16 cellular contexts compared by ENCODE assay signal in genomic region chr18:44949967-44950366, GRCh38.
A peak's percentile ranks its signal among the peaks of the same experiment; 100 is the strongest.
DNase-seq lines count a peak whose midpoint lies in the region; ATAC-seq and TF ChIP-seq lines count a peak whose summit lies in the region.
"Had no signal": no experiment of that assay in that cellular context is flagged by ENCODE, and none has a peak within 500 bp of the region (broad histone marks: within the 10 kb centered on the region; RNA-seq: fewer than 3 reads in every experiment).

No MANE protein-coding gene starts in this region.

- H3K9me3 Mint-ChIP-seq in neural crest cell = no peaks in the 10 kb centered on the region
- H3K9me3 Mint-ChIP-seq: CD4-positive, alpha-beta memory T cell; GM23338; H9 had no signal

- H3K27ac Mint-ChIP-seq in neural crest cell (ENCODE audit: unreplicated experiment) = peak overlapping the region; percentile 36
- H3K27ac Mint-ChIP-seq: CD4-positive, alpha-beta memory T cell; GM23338 had no signal

- peaks cover 44% of the 10 kb centered on the region for H3K36me3 Mint-ChIP-seq in neural crest cell (ENCODE audit: low read depth)
- H3K36me3 Mint-ChIP-seq: CD4-positive, alpha-beta memory T cell had no signal

- ATAC-seq in Right ventricle myocardium inferior = no peak
- ATAC-seq: GM23338, HCT116 had no signal

- DNase-seq in islet precursor cell = peak; percentile 19
- DNase-seq in neural crest cell (ENCODE audit: low read depth, low spot score) = no peak
- DNase-seq in vagina (ENCODE audit: extremely low spot score in 2 of 2) = peak; percentile 54 to 55
- no peak for DNase-seq in putamen (ENCODE audit: low spot score)
- DNase-seq in cerebellum (ENCODE audit: low spot score) = no peak
- DNase-seq in Right ventricle myocardium inferior (ENCODE audit: missing footprints) = no peak
- DNase-seq: C1 segment of cervical spinal cord; Calu3; CD4-positive, alpha-beta memory T cell; COR-L47; DMS53; DMS79 treated with DMSO at 0.1 percent for 48 hours; GF-D8; H9 had no signal

- no peak overlapping the region for H3K4me3 Mint-ChIP-seq in neural crest cell
- H3K4me3 Mint-ChIP-seq: CD4-positive, alpha-beta memory T cell; GM23338; H9 had no signal

- no peak overlapping the region for H3K27ac ChIP-seq in vagina

- TF ChIP-seq POLR2A in vagina (IDR thresholded peaks at IDR 0.05) = no peak

- H3K9me3 ChIP-seq in vagina = no peaks in the 10 kb centered on the region

- H3K27me3 Mint-ChIP-seq in neural crest cell (ENCODE audit: low read depth) = no peaks in the 10 kb centered on the region
- H3K27me3 Mint-ChIP-seq: CD4-positive, alpha-beta memory T cell had no signal

- intact Hi-C loops in vagina (cut with DNase I) (no loop called here), Right ventricle myocardium inferior (cut with DNase I) (no loop called here)

- TF ChIP-seq CTCF in neural crest cell (conservative IDR thresholded peaks at IDR 0.05) (no peak), vagina (IDR thresholded peaks at IDR 0.05) (no peak)

- H3K36me3 ChIP-seq in vagina = peaks cover 0 to 8% of the 10 kb centered on the region in 2 donors

- no peaks in the 10 kb centered on the region for H3K27me3 ChIP-seq in vagina

- H3K4me1 Mint-ChIP-seq in neural crest cell = peaks cover 15% of the 10 kb centered on the region
- H3K4me1 Mint-ChIP-seq: CD4-positive, alpha-beta memory T cell had no signal

- H3K4me3 ChIP-seq in vagina = no peak overlapping the region
- H3K4me3 ChIP-seq: GM23338 had no signal

- peaks cover 5% of the 10 kb centered on the region for H3K4me1 ChIP-seq in vagina

Comparison
In these comparisons a context has a peak if more than half of its experiments do, and no peak if none do; other contexts are left out.
1. DNase-seq: peak in islet precursor cell (single experiment) and vagina (2 of 2); none in neural crest cell (single experiment), putamen (single experiment), cerebellum (single experiment) and Right ventricle myocardium inferior (single experiment).